ENCODE assay signal across 9 cellular contexts in genomic region chr19:33301011-33301899, GRCh38. TPM values are rescaled to one million over a fixed set of nuclear protein-coding genes. Genes with fewer than 3 reads are reported as not detected.
DNase-seq lines count a peak whose midpoint lies in the region; ATAC-seq, FAIRE-seq and TF ChIP-seq lines count a peak whose summit lies in the region.
"Had no signal": no experiment of that assay in that cellular context is flagged by ENCODE, and none has a peak within 500 bp of the region (broad histone marks: within the 10 kb centered on the region; RNA-seq: fewer than 3 reads in every experiment).

No MANE protein-coding gene starts in this region.

- H3K4me3 ChIP-seq in GM23338 (peak overlapping the region; percentile 80), kidney (ENCODE audit: low read length in 2 of 2) (peak overlapping the region; percentile 60 to 62), smooth muscle cell (peak overlapping the region; percentile 72)

- no peaks in the 10 kb centered on the region for H3F3A ChIP-seq in GM23338 (replicated peaks; ENCODE audit: low read depth)
- H3F3A ChIP-seq in smooth muscle cell (ENCODE audit: low read depth): no peaks in the 10 kb centered on the region

- FAIRE-seq in kidney (lab: Jason Lieb, UNC): no peak

- H3K36me3 Mint-ChIP-seq in GM23338 (ENCODE audit: low read depth): no peaks in the 10 kb centered on the region
- no peaks in the 10 kb centered on the region for H3K36me3 Mint-ChIP-seq in activated naive CD8-positive, alpha-beta T cell treated with anti-CD3 and anti-CD28 coated beads for 36 hours
- H3K36me3 Mint-ChIP-seq in activated CD4-positive, alpha-beta T cell treated with anti-CD3 and anti-CD28 coated beads for 36 hours (ENCODE audit: low read depth): no peaks in the 10 kb centered on the region

- intact Hi-C loops in kidney (cut with DNase I): no loop called here
- intact Hi-C loops in activated CD4-positive, alpha-beta T cell treated with anti-CD3 and anti-CD28 coated beads for 36 hours (cut with DNase I, micrococcal nuclease): loop anchor here (5.0 kb wide), 2 partner anchors 54 to 106 kb away; no protein-coding TSS in a partner anchor

- 6% methylated on average over 60 of the region's 95 CpGs for WGBS in smooth muscle cell (ENCODE audit: low lambda C conversion rate)

- peak overlapping the region; percentile 61 for H3K4me3 Mint-ChIP-seq in GM23338
- peak overlapping the region; percentile 22 for H3K4me3 Mint-ChIP-seq in activated naive CD8-positive, alpha-beta T cell treated with anti-CD3 and anti-CD28 coated beads for 36 hours
- H3K4me3 Mint-ChIP-seq in activated CD4-positive, alpha-beta T cell treated with anti-CD3 and anti-CD28 coated beads for 36 hours: no peak overlapping the region
- H3K4me3 Mint-ChIP-seq: T-helper 1 cell treated with Interleukin-12 subunit alpha and Interleukin-12 subunit beta and Interleukin-4 antibody, amounts not matched to agents 30 μg/mL and 1 μg/mL, for 36 hours had no signal

- H3K27me3 ChIP-seq in GM23338 (ENCODE audit: insufficient read depth): peaks cover 51% of the 10 kb centered on the region
- H3K27me3 ChIP-seq in smooth muscle cell (ENCODE audit: low read depth): peaks cover 11% of the 10 kb centered on the region

- H3K9me3 ChIP-seq in kidney (ENCODE audit: control insufficient read depth in 1 of 2, low read length in 2 of 2): no peaks in the 10 kb centered on the region
- no peaks in the 10 kb centered on the region for H3K9me3 ChIP-seq in smooth muscle cell (replicated peaks; ENCODE audit: low read depth)

- peak; percentile 4 for ATAC-seq in GM23338
- no peak for ATAC-seq in activated CD4-positive, alpha-beta T cell treated with anti-CD3 and anti-CD28 coated beads for 36 hours

- CTCF ChIA-PET in activated CD4-positive, alpha-beta T cell treated with anti-CD3 and anti-CD28 coated beads for 36 hours (lab: Charles Lee): interaction anchor here (0.6 to 0.7 kb wide), 2 partner anchors 129 to 131 kb away, joined by 3 read pairs; no protein-coding TSS in a partner anchor

- H3K9me2 ChIP-seq in GM23338 (ENCODE audit: insufficient read depth): no peaks in the 10 kb centered on the region

- H3K4me1 Mint-ChIP-seq in GM23338: peaks cover 17% of the 10 kb centered on the region; the same call in 2 of the 3 replicates
- H3K4me1 Mint-ChIP-seq in activated naive CD8-positive, alpha-beta T cell treated with anti-CD3 and anti-CD28 coated beads for 36 hours: no peaks in the 10 kb centered on the region
- no peaks in the 10 kb centered on the region for H3K4me1 Mint-ChIP-seq in activated CD4-positive, alpha-beta T cell treated with anti-CD3 and anti-CD28 coated beads for 36 hours

- H3K27ac ChIP-seq in GM23338 (ENCODE audit: low read depth) (no peak overlapping the region), kidney (ENCODE audit: low read depth in 2 of 2, low read length in 2 of 2) (no peak overlapping the region), smooth muscle cell (ENCODE audit: low read depth) (no peak overlapping the region)
- H3K27ac ChIP-seq: foreskin keratinocyte had no signal

- peak overlapping the region in 1 of 2 donors; percentile 26 for H3K9ac ChIP-seq in kidney (ENCODE audit: low read length in 2 of 2)
- H3K9ac ChIP-seq in smooth muscle cell (ENCODE audit: low read depth): no peak overlapping the region

- no peak overlapping the region for H3K27ac Mint-ChIP-seq in GM23338
- no peak overlapping the region for H3K27ac Mint-ChIP-seq in activated naive CD8-positive, alpha-beta T cell treated with anti-CD3 and anti-CD28 coated beads for 36 hours
- H3K27ac Mint-ChIP-seq in activated CD4-positive, alpha-beta T cell treated with anti-CD3 and anti-CD28 coated beads for 36 hours: no peak overlapping the region
- H3K27ac Mint-ChIP-seq: T-helper 1 cell treated with Interleukin-12 subunit alpha and Interleukin-12 subunit beta and Interleukin-4 antibody, amounts not matched to agents 30 μg/mL and 1 μg/mL, for 36 hours had no signal

- H3K36me3 ChIP-seq in GM23338 (ENCODE audit: insufficient read depth): no peaks in the 10 kb centered on the region
- H3K36me3 ChIP-seq in kidney (ENCODE audit: control insufficient read depth in 1 of 2, insufficient read depth in 2 of 2, low read length in 2 of 2): no peaks in the 10 kb centered on the region
- H3K36me3 ChIP-seq in smooth muscle cell (ENCODE audit: low read depth): no peaks in the 10 kb centered on the region

- H3K27me3 Mint-ChIP-seq in GM23338 (ENCODE audit: insufficient read depth, low read depth, poor library complexity): peaks cover 48% of the 10 kb centered on the region
- H3K27me3 Mint-ChIP-seq in activated naive CD8-positive, alpha-beta T cell treated with anti-CD3 and anti-CD28 coated beads for 36 hours: peaks cover 62% of the 10 kb centered on the region
- peaks cover 32% of the 10 kb centered on the region for H3K27me3 Mint-ChIP-seq in activated CD4-positive, alpha-beta T cell treated with anti-CD3 and anti-CD28 coated beads for 36 hours

- DNase-seq in GM23338 (ENCODE audit: low spot score): peak; percentile 63
- no peak for DNase-seq in activated naive CD8-positive, alpha-beta T cell treated with anti-CD3 and anti-CD28 coated beads for 36 hours
- DNase-seq in kidney: peak; percentile 86
- no peak for DNase-seq in smooth muscle cell (lab: John Stamatoyannopoulos, UW; ENCODE audit: unreplicated experiment)
- no peak for DNase-seq in DMS153 (lab: John Stamatoyannopoulos, UW)
- no peak for DNase-seq in activated CD4-positive, alpha-beta T cell treated with anti-CD3 and anti-CD28 coated beads for 36 hours
- DNase-seq in SW 1271 (lab: John Stamatoyannopoulos, UW): no peak
- DNase-seq: foreskin keratinocyte had no signal

- H4K20me1 ChIP-seq in GM23338 (replicated peaks; ENCODE audit: insufficient read depth) (0 out of 2 replicates have a peak, but pooled peaks cover 3% of the 10 kb centered on the region), smooth muscle cell (ENCODE audit: low read depth) (no peaks in the 10 kb centered on the region)

- H3K4me1 ChIP-seq in GM23338 (ENCODE audit: insufficient read depth) (peaks cover 14% of the 10 kb centered on the region), kidney (ENCODE audit: control insufficient read depth in 1 of 2, insufficient read depth in 1 of 2, low read depth in 1 of 2, low read length in 2 of 2) (peaks cover 0 to 9% of the 10 kb centered on the region in 2 donors), smooth muscle cell (ENCODE audit: low read depth) (no peaks in the 10 kb centered on the region)

- TF ChIP-seq CTCF in GM23338 (conservative IDR thresholded peaks at IDR 0.05; ENCODE audit: low read depth in 2 of 2) (no peak), kidney (IDR thresholded peaks at IDR 0.05; ENCODE audit: borderline replicate concordance, extremely low read depth, insufficient read depth) (no peak), smooth muscle cell (IDR thresholded peaks at IDR 0.05; ENCODE audit: borderline replicate concordance, insufficient read depth, poor library complexity, severe bottlenecking) (no peak)

- POLR2A ChIA-PET in activated CD4-positive, alpha-beta T cell treated with anti-CD3 and anti-CD28 coated beads for 36 hours (lab: Charles Lee): no interaction called here

- H3K4me2 ChIP-seq in GM23338: peak overlapping the region; percentile 85
- H3K4me2 ChIP-seq in smooth muscle cell: peak overlapping the region; percentile 93

- H3K9me3 Mint-ChIP-seq in GM23338: no peaks in the 10 kb centered on the region
- H3K9me3 Mint-ChIP-seq in activated naive CD8-positive, alpha-beta T cell treated with anti-CD3 and anti-CD28 coated beads for 36 hours: no peaks in the 10 kb centered on the region
- no peaks in the 10 kb centered on the region for H3K9me3 Mint-ChIP-seq in activated CD4-positive, alpha-beta T cell treated with anti-CD3 and anti-CD28 coated beads for 36 hours (ENCODE audit: low read depth)
- H3K9me3 Mint-ChIP-seq: T-helper 1 cell treated with Interleukin-12 subunit alpha and Interleukin-12 subunit beta and Interleukin-4 antibody, amounts not matched to agents 30 μg/mL and 1 μg/mL, for 36 hours had no signal

- H2AFZ ChIP-seq in GM23338: peak overlapping the region; percentile 52; the same call in 1 of the 2 replicates
- no peak overlapping the region for H2AFZ ChIP-seq in smooth muscle cell (ENCODE audit: low read depth)

- no peaks in the 10 kb centered on the region for H3K79me2 ChIP-seq in GM23338 (replicated peaks; ENCODE audit: insufficient read depth)
- no peaks in the 10 kb centered on the region for H3K79me2 ChIP-seq in smooth muscle cell (ENCODE audit: low read depth)

TF ChIP-seq in GM23338, 12 proteins besides CTCF, POLR2A, EP300 and RAD21:
- TF ChIP-seq NANOG (IDR thresholded peaks at IDR 0.05; ENCODE audit: borderline replicate concordance): no peak
- TF ChIP-seq EZH2 (IDR thresholded peaks at IDR 0.05; ENCODE audit: low read depth, unreplicated experiment): peak; percentile 44
- TF ChIP-seq ZNF114 (CRISPR knock-in tag; IDR thresholded peaks at IDR 0.05): no peak
- no peak for TF ChIP-seq CREB1 (CRISPR knock-in tag; IDR thresholded peaks at IDR 0.05; ENCODE audit: low read depth)

RNA-seq across cellular contexts. Expression of gene CEBPA, which starts 1.1 kb away (rescaled TPM):
- total RNA-seq in GM23338 (2014; rRNA removed; shearing (Covaris generic)): 2.6 and 5.0 TPM in 2 replicates
- polyA plus RNA-seq in GM23338 (2016; fragmentation: Nextera tagmentation; extraction: Ambion mirVana): 0.50 and 1.2 TPM in 2 replicates
- under 1 TPM; 0.26 to 0.35 TPM for total RNA-seq in activated naive CD8-positive, alpha-beta T cell treated with anti-CD3 and anti-CD28 coated beads for 36 hours
- total RNA-seq in kidney: 7.1 TPM
- polyA plus RNA-seq in kidney (ENCODE audit: insufficient read depth, low read depth, low replicate concordance): 6.6 TPM
- total RNA-seq in smooth muscle cell: 1.1 and 2.1 TPM in 2 replicates
- polyA plus RNA-seq in smooth muscle cell: 1.2 and 5.8 TPM in 2 replicates
- under 1 TPM in 1 of 2 experiments, not detected in 1; 0.11 TPM for total RNA-seq in activated CD4-positive, alpha-beta T cell treated with anti-CD3 and anti-CD28 coated beads for 36 hours

Comparison
In these comparisons a context has a peak if more than half of its experiments do, and no peak if none do; other contexts are left out.
1. DNase-seq: peak in GM23338 (single experiment) and kidney (single experiment); none in activated naive CD8-positive, alpha-beta T cell treated with anti-CD3 and anti-CD28 coated beads for 36 hours (single experiment), smooth muscle cell (single experiment), DMS153 (single experiment), activated CD4-positive, alpha-beta T cell treated with anti-CD3 and anti-CD28 coated beads for 36 hours (single experiment) and SW 1271 (0 of 2).
2. Peak in every context shown above with its lines, with median percentiles within 50 percentile points of each other: H3K4me3 ChIP-seq.